In genomic region chr12:109291531-109292341, GRCh38 we compare ENCODE assay signal across 9 cellular contexts. TPM values are rescaled to one million over a fixed set of nuclear protein-coding genes. Genes with fewer than 3 reads are reported as not detected.
DNase-seq lines count a peak whose midpoint lies in the region; ATAC-seq and TF ChIP-seq lines count a peak whose summit lies in the region.
"Had no signal": no experiment of that assay in that cellular context is flagged by ENCODE, and none has a peak within 500 bp of the region (broad histone marks: within the 10 kb centered on the region; RNA-seq: fewer than 3 reads in every experiment).

No MANE protein-coding gene starts in this region.

- in situ Hi-C loops in G401 (cut with HindIII; ENCODE audit: low sequenced_read_pairs), result no loop called here

- H3K4me2 ChIP-seq in neural cell (ENCODE audit: low read length), result no peak overlapping the region

- H3F3A ChIP-seq in neural cell (ENCODE audit: insufficient read depth, low read length, poor library complexity, severe bottlenecking), result no peaks in the 10 kb centered on the region

- 12 to 18% (median 14%) methylated on average over 22 to 31 of the region's 31 CpGs for WGBS in ovary, 3 donors

- TF ChIP-seq POLR2A in ovary (IDR thresholded peaks at IDR 0.05), result no peak

- ATAC-seq in HG03442 (IDR thresholded peaks at IDR 0.05; ENCODE audit: unreplicated experiment) (no peak), HG03135 (IDR thresholded peaks at IDR 0.05; ENCODE audit: unreplicated experiment) (no peak), GM18867 (IDR thresholded peaks at IDR 0.05; ENCODE audit: unreplicated experiment) (no peak)

- peak; percentile 99 for DNase-seq in G401 (ENCODE audit: low spot score)
- DNase-seq in NCI-H526 (lab: John Stamatoyannopoulos, UW), result peak; percentile 89 to 94
- DNase-seq in fibroblast of gingiva (ENCODE audit: low read depth), result peak; percentile 42
- no peak for DNase-seq in ovary

- no peaks in the 10 kb centered on the region for H4K20me1 ChIP-seq in neural cell (ENCODE audit: insufficient read depth)

- no peaks in the 10 kb centered on the region for H3K9me2 ChIP-seq in neural cell (ENCODE audit: insufficient read depth, low read length)

- TF ChIP-seq RAD21 in neural cell (conservative IDR thresholded peaks at IDR 0.05), result no peak

- no peaks in the 10 kb centered on the region for H3K36me3 ChIP-seq in neural cell (ENCODE audit: insufficient read depth, low read length)
- no peaks in the 10 kb centered on the region for H3K36me3 ChIP-seq in ovary

- no peaks in the 10 kb centered on the region for H3K79me2 ChIP-seq in neural cell (replicated peaks; ENCODE audit: insufficient read depth, low read length)

- intact Hi-C loops in ovary (cut with DNase I), result no loop called here

- H3K27me3 ChIP-seq in neural cell (ENCODE audit: insufficient read depth, low read depth, low read length) (no peaks in the 10 kb centered on the region), ovary (no peaks in the 10 kb centered on the region)

- peak overlapping the region; percentile 58 for H3K9ac ChIP-seq in neural cell (ENCODE audit: low read length)

- H3K9me3 ChIP-seq in neural cell (ENCODE audit: low read length) (no peaks in the 10 kb centered on the region), ovary (no peaks in the 10 kb centered on the region)

- peak; percentile 31 for TF ChIP-seq EP300 in neural cell (conservative IDR thresholded peaks at IDR 0.05; ENCODE audit: poor library complexity, severe bottlenecking)
- TF ChIP-seq EP300 in ovary (IDR thresholded peaks at IDR 0.05), result no peak

- TF ChIP-seq CTCF in neural cell (IDR thresholded peaks at IDR 0.05; ENCODE audit: poor library complexity, severe bottlenecking), result no peak
- TF ChIP-seq CTCF in ovary (IDR thresholded peaks at IDR 0.05), result no peak

- H3K27ac ChIP-seq in neural cell (ENCODE audit: low read length) (peak overlapping the region; percentile 25), ovary (no peak overlapping the region)

- H3K4me3 ChIP-seq in neural cell (ENCODE audit: low read length) (peak overlapping the region; percentile 54), ovary (no peak overlapping the region)

- peak overlapping the region; percentile 63 for H2AFZ ChIP-seq in neural cell (ENCODE audit: low read depth, low read length)

- peaks cover 3% of the 10 kb centered on the region for H3K4me1 ChIP-seq in ovary (ENCODE audit: insufficient read depth)

TF ChIP-seq in neural cell, 6 proteins besides CTCF, POLR2A, EP300 and RAD21:
- TF ChIP-seq EZH2 (IDR thresholded peaks at IDR 0.05; ENCODE audit: borderline replicate concordance, insufficient read depth, low read length, poor library complexity, severe bottlenecking) (no peak), TAF1 (IDR thresholded peaks at IDR 0.05; ENCODE audit: low read depth) (no peak), REST (IDR thresholded peaks at IDR 0.05; ENCODE audit: borderline replicate concordance) (peak; percentile 37), SMC3 (conservative IDR thresholded peaks at IDR 0.05; ENCODE audit: poor library complexity) (no peak), POLR2AphosphoS5 (IDR thresholded peaks at IDR 0.05) (peak; percentile 37), MXI1 (conservative IDR thresholded peaks at IDR 0.05; ENCODE audit: poor library complexity, severe bottlenecking) (no peak)

RNA-seq across cellular contexts. Expression of gene FOXN4, which starts 17.3 kb away (rescaled TPM):
- total RNA-seq in G401 (2014; rRNA removed; shearing (Covaris generic)), result 0.43 and 0.78 TPM in 2 replicates
- polyA plus RNA-seq in neural cell (0.14 and 0.30 TPM in 2 replicates), ovary (under 1 TPM in 1 of 2 donors, not detected in 1; 0.05 TPM)
- not detected in 2 replicates for polyA minus RNA-seq in neural cell
- under 1 TPM in 2 of 7 donors, not detected in 5; 0.20 to 0.80 TPM for total RNA-seq in ovary
- total RNA-seq: bronchial epithelial cell had no signal

RNA-seq across cellular contexts. Expression of gene MYO1H, which starts 56.0 kb away (rescaled TPM):
- total RNA-seq in G401 (2014; rRNA removed; shearing (Covaris generic)), result not detected in 2 replicates
- polyA plus RNA-seq in neural cell (9.2 and 10.6 TPM in 2 replicates), ovary (under 1 TPM in 1 of 2 donors, not detected in 1; 0.12 TPM)
- 2.2 and 2.5 TPM in 2 replicates for polyA minus RNA-seq in neural cell
- total RNA-seq in ovary, result under 1 TPM in 2 of 7 donors, not detected in 5; 0.12 to 0.34 TPM
- total RNA-seq: bronchial epithelial cell had no signal

Comparison
In these comparisons a context has a peak if more than half of its experiments do, and no peak if none do; other contexts are left out.
1. DNase-seq: peak in G401 (single experiment), NCI-H526 (2 of 2) and fibroblast of gingiva (single experiment); none in ovary (0 of 5).